16 cellular contexts compared by ENCODE assay signal in genomic region chr5:138648841-138649240, GRCh38.
DNase-seq lines count a peak whose midpoint lies in the region; FAIRE-seq and TF ChIP-seq lines count a peak whose summit lies in the region.
"Had no signal": no experiment of that assay in that cellular context is flagged by ENCODE, and none has a peak within 500 bp of the region (broad histone marks: within the 10 kb centered on the region; RNA-seq: fewer than 3 reads in every experiment).

No MANE protein-coding gene starts in this region.

- H3K9ac ChIP-seq in NT2/D1 (ENCODE audit: insufficient read length, low read depth) (peak overlapping the region; percentile 5), endodermal cell (ENCODE audit: extremely low read depth, low read length, poor library complexity, severe bottlenecking) (no peak overlapping the region), parathyroid adenoma (no peak overlapping the region)
- H3K9ac ChIP-seq: GM23248 had no signal

- H3K27ac ChIP-seq in endodermal cell (ENCODE audit: low read depth, low read length) (no peak overlapping the region), parathyroid adenoma (no peak overlapping the region)
- H3K27ac ChIP-seq: C4-2B, GM23248 had no signal

- no peaks in the 10 kb centered on the region for H3K27me3 ChIP-seq in NT2/D1 (ENCODE audit: insufficient read depth, insufficient read length)
- H3K27me3 ChIP-seq in endodermal cell (ENCODE audit: control insufficient read depth, insufficient read depth, low read length, poor library complexity, severe bottlenecking), result no peaks in the 10 kb centered on the region
- H3K27me3 ChIP-seq in parathyroid adenoma (ENCODE audit: control insufficient read depth, insufficient read depth, low read length), result no peaks in the 10 kb centered on the region

- H3K36me3 ChIP-seq in NT2/D1 (ENCODE audit: insufficient read depth, insufficient read length, low read length), result no peaks in the 10 kb centered on the region
- H3K36me3 ChIP-seq in endodermal cell (ENCODE audit: control insufficient read depth, insufficient read depth, low read length), result no peaks in the 10 kb centered on the region
- H3K36me3 ChIP-seq in parathyroid adenoma (ENCODE audit: control insufficient read depth, insufficient read depth, low read length), result no peaks in the 10 kb centered on the region

- H3K4me1 Mint-ChIP-seq in endodermal cell, result peaks cover 21% of the 10 kb centered on the region

- H3K27ac Mint-ChIP-seq in endodermal cell, result no peak overlapping the region
- H3K27ac Mint-ChIP-seq: HFFc6 had no signal

- H3K4me3 Mint-ChIP-seq in endodermal cell, result peak overlapping the region; percentile 19
- H3K4me3 Mint-ChIP-seq: HFFc6 had no signal

- peaks cover 9% of the 10 kb centered on the region for H3K4me1 ChIP-seq in NT2/D1 (ENCODE audit: insufficient read depth, insufficient read length)
- H3K4me1 ChIP-seq in endodermal cell (ENCODE audit: control insufficient read depth, insufficient read depth, low read length), result peaks cover 7% of the 10 kb centered on the region
- H3K4me1 ChIP-seq in parathyroid adenoma, result peaks cover 26% of the 10 kb centered on the region

- no peak for DNase-seq in GM12891 (ENCODE audit: insufficient read length, low spot score)
- DNase-seq in NT2/D1 (ENCODE audit: low read depth, low spot score), result no peak
- DNase-seq in endodermal cell, result no peak
- no peak for DNase-seq in hypothalamus (lab: John Stamatoyannopoulos, UW)
- DNase-seq in GM19240 (ENCODE audit: insufficient read length, low spot score), result no peak
- DNase-seq in NCI-H748 (lab: John Stamatoyannopoulos, UW; ENCODE audit: unreplicated experiment), result no peak
- DNase-seq: Caco-2, GM23248, HFFc6, NCI-H1092, NCI-H146, NCI-H2081, OCI-M1, SHP77 treated with DMSO at 0.1 percent for 48 hours had no signal

- TF ChIP-seq CTCF in endodermal cell (conservative IDR thresholded peaks at IDR 0.05), result no peak
- no peak for TF ChIP-seq CTCF in parathyroid adenoma (IDR thresholded peaks at IDR 0.05)

- no peaks in the 10 kb centered on the region for H3K27me3 Mint-ChIP-seq in endodermal cell (ENCODE audit: insufficient read depth)

- H3K9me3 Mint-ChIP-seq in endodermal cell, result no peaks in the 10 kb centered on the region
- H3K9me3 Mint-ChIP-seq: HFFc6 had no signal

- H3K4me2 ChIP-seq in parathyroid adenoma (ENCODE audit: low read length), result no peak overlapping the region

- no peaks in the 10 kb centered on the region for H3K36me3 Mint-ChIP-seq in endodermal cell (ENCODE audit: low read depth)

- FAIRE-seq in GM12891 (lab: Jason Lieb, UNC), result peak; percentile 86

- TF ChIP-seq POLR2A in GM12891 (IDR thresholded peaks at IDR 0.05; ENCODE audit: low read depth, low read length), result no peak

- 75 to 92% methylated on average over 2 of the region's 2 CpGs for WGBS in endodermal cell (ENCODE audit: insufficient coverage in 1 of 2, insufficient read length in 1 of 2), 2 experiments

- H3K9me3 ChIP-seq in NT2/D1 (ENCODE audit: insufficient read depth, low read length) (no peaks in the 10 kb centered on the region), endodermal cell (ENCODE audit: control insufficient read depth, low read length) (no peaks in the 10 kb centered on the region), parathyroid adenoma (ENCODE audit: control insufficient read depth, low read length) (no peaks in the 10 kb centered on the region)
- H3K9me3 ChIP-seq: Caco-2 had no signal

- H3K4me3 ChIP-seq in NT2/D1 (ENCODE audit: insufficient read length, low read depth) (no peak overlapping the region), endodermal cell (ENCODE audit: low read length) (no peak overlapping the region), parathyroid adenoma (ENCODE audit: low read depth, low read length) (no peak overlapping the region)
- H3K4me3 ChIP-seq: GM23248 had no signal

- H3K79me2 ChIP-seq in parathyroid adenoma, result no peaks in the 10 kb centered on the region

- H2AFZ ChIP-seq in parathyroid adenoma, result peak overlapping the region; percentile 82
- H2AFZ ChIP-seq: GM23248 had no signal

TF ChIP-seq in GM12891, 5 proteins besides CTCF, POLR2A, EP300 and RAD21:
- TF ChIP-seq POLR2AphosphoS5 (IDR thresholded peaks at IDR 0.05; ENCODE audit: low read depth, low read length) (no peak), POU2F2 (IDR thresholded peaks at IDR 0.05; ENCODE audit: low read depth, low read length) (no peak), TAF1 (IDR thresholded peaks at IDR 0.05; ENCODE audit: low read depth, low read length) (no peak), SPI1 (IDR thresholded peaks at IDR 0.05; ENCODE audit: low read depth, low read length) (no peak), PAX5 (IDR thresholded peaks at IDR 0.05; ENCODE audit: insufficient read depth, low read length, severe bottlenecking) (no peak)
TF ChIP-seq in GM12891: peak in this region for 0.
